ENCODE assay signal across 8 cellular contexts in the genomic region with DNA sequence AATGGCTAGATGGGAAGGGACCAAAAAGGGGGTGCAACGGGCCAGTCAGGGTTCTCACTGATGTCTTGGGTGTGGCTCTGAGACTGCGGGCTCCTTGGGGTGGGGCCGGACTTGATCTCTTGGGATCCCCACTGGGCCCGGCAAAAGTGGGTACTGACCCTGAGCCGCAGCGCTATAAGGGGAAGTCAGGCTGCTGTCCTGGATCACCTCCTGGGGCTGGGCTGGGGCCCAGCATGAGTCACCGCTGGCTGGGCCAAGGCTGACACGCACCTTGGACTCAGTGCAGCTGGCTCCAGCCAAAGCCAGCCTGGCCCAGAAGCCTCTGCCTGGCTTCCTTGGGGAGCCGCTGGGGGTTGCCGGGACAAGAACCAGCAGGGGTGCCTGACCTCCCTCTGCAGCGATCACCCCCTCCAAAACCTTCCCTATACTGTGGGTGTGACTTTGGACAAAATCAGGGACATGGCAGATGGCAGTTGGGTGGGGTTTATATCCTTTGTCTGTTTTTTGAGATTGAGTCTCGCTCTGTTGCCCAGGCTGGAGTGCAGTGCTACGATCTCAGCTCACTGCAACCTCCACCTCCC. TPM values are rescaled to one million over a fixed set of nuclear protein-coding genes. Genes with fewer than 3 reads are reported as not detected.
DNase-seq lines count a peak whose midpoint lies in the region; ATAC-seq, FAIRE-seq and TF ChIP-seq lines count a peak whose summit lies in the region.

No MANE protein-coding gene starts in this region.

- H3K27ac Mint-ChIP-seq in T-helper 17 cell (peak overlapping the region; percentile 99), nephron (peak overlapping the region; percentile 13 to 27 (median 22))

- no peak for FAIRE-seq in D721Med (lab: Jason Lieb, UNC)

- no peaks in the 10 kb centered on the region for H3K9me3 Mint-ChIP-seq in nephron

- DNase-seq in activated CD8-positive, alpha-beta memory T cell treated with anti-CD3 and anti-CD28 coated beads, Interleukin-2, amount 50 U/mL, for 48 hours: peak; percentile 63
- no peak for DNase-seq in activated CD8-positive, alpha-beta memory T cell treated with anti-CD3 and anti-CD28 coated beads, Interleukin-2, amount 50 U/mL, for 4 hours
- DNase-seq in T-helper 17 cell (no peak), fibroblast of gingiva (ENCODE audit: low read depth) (peak; percentile 90), D721Med (ENCODE audit: insufficient read length, low spot score) (no peak)
- DNase-seq in effector CD8-positive, alpha-beta T cell (lab: John Stamatoyannopoulos, UW): no peak

- H3K9me3 ChIP-seq in T-helper 17 cell (ENCODE audit: control insufficient read depth, low read length, poor library complexity, severe bottlenecking): no peaks in the 10 kb centered on the region

- H3K27me3 Mint-ChIP-seq in T-helper 17 cell (no peaks in the 10 kb centered on the region), nephron (ENCODE audit: low read depth) (no peaks in the 10 kb centered on the region)

- H3K4me3 Mint-ChIP-seq in T-helper 17 cell (peak overlapping the region; percentile 68), nephron (peak overlapping the region in 1 of 3 experiments; percentile 22)

- H3K4me1 Mint-ChIP-seq in T-helper 17 cell (peaks cover 35% of the 10 kb centered on the region), nephron (peaks cover 11% of the 10 kb centered on the region)

- TF ChIP-seq CTCF in nephron (IDR thresholded peaks at IDR 0.05; ENCODE audit: unreplicated experiment in 3 of 3): no peak
- TF ChIP-seq CTCF in D721Med (IDR thresholded peaks at IDR 0.05; ENCODE audit: insufficient read depth, missing control alignments): no peak

- H3K36me3 Mint-ChIP-seq in T-helper 17 cell (ENCODE audit: low read depth) (peaks cover 6% of the 10 kb centered on the region), nephron (ENCODE audit: low read depth) (peaks cover 25% of the 10 kb centered on the region)

- ATAC-seq in T-helper 17 cell (peak; percentile 3), GM21619 (IDR thresholded peaks at IDR 0.05; ENCODE audit: unreplicated experiment) (no peak)

RNA-seq across cellular contexts. Expression of a gene that starts 0.6 kb away (rescaled TPM):
- 10 to 100 TPM; 16.5 to 21.9 TPM for total RNA-seq in T-helper 17 cell

RNA-seq across cellular contexts. Expression of a gene that starts 6.6 kb away (rescaled TPM):
- 1,000 to 10,000 TPM; 1,212 to 1,401 TPM for total RNA-seq in T-helper 17 cell

RNA-seq across cellular contexts. Expression of a gene that starts 48.0 kb away (rescaled TPM):
- total RNA-seq in T-helper 17 cell: 10 to 100 TPM; 43.3 to 46.6 TPM

RNA-seq across cellular contexts. Expression of a gene that starts 48.6 kb away (rescaled TPM):
- under 1 TPM in 1 of 2 donors, not detected in 1; 0.31 TPM for total RNA-seq in T-helper 17 cell

Comparison
In these comparisons a context has a peak if more than half of its experiments do, and no peak if none do; other contexts are left out.
1. DNase-seq: peak in activated CD8-positive, alpha-beta memory T cell treated with anti-CD3 and anti-CD28 coated beads, Interleukin-2, amount 50 U/mL, for 48 hours (single experiment) and fibroblast of gingiva (single experiment); none in activated CD8-positive, alpha-beta memory T cell treated with anti-CD3 and anti-CD28 coated beads, Interleukin-2, amount 50 U/mL, for 4 hours (single experiment), T-helper 17 cell (0 of 3), effector CD8-positive, alpha-beta T cell (single experiment) and D721Med (single experiment).